11 cellular contexts compared by ENCODE assay signal in genomic region chr14:91897121-91897701, GRCh38. TPM values are rescaled to one million over a fixed set of nuclear protein-coding genes. Genes with fewer than 3 reads are reported as not detected.
DNase-seq lines count a peak whose midpoint lies in the region; ATAC-seq, FAIRE-seq and TF ChIP-seq lines count a peak whose summit lies in the region.
"Had no signal": no experiment of that assay in that cellular context is flagged by ENCODE, and none has a peak within 500 bp of the region (broad histone marks: within the 10 kb centered on the region; RNA-seq: fewer than 3 reads in every experiment).

No MANE protein-coding gene starts in this region.

- H3K79me2 ChIP-seq in endothelial cell of umbilical vein (ENCODE audit: control insufficient read depth, insufficient read depth, low read length), result no peaks in the 10 kb centered on the region

- no peaks in the 10 kb centered on the region for H3K79me1 ChIP-seq in mesenchymal stem cell (replicated peaks; ENCODE audit: low read length, poor library complexity, severe bottlenecking)

- peak overlapping the region in 1 of 2 experiments; percentile 46 for H3K14ac ChIP-seq in mesenchymal stem cell (ENCODE audit: low read length in 2 of 2)

- H3K27ac ChIP-seq in endothelial cell of umbilical vein (ENCODE audit: insufficient read depth, low read depth, low read length), result no peak overlapping the region
- no peak overlapping the region for H3K27ac ChIP-seq in mesenchymal stem cell (ENCODE audit: low read length, poor library complexity, severe bottlenecking)
- peak overlapping the region; percentile 60 to 87 (median 76) for H3K27ac ChIP-seq in tibial nerve

- no peak overlapping the region for H2BK15ac ChIP-seq in mesenchymal stem cell (ENCODE audit: low read depth, poor library complexity, severe bottlenecking)

- no TSS peak for BruUV-seq in endothelial cell of umbilical vein (replicated peaks; lab: Mats Ljungman, UMichigan)

- H4K20me1 ChIP-seq in endothelial cell of umbilical vein (replicated peaks; ENCODE audit: control insufficient read depth, extremely low read depth, insufficient read depth, low read length), result no peaks in the 10 kb centered on the region

- no peak overlapping the region for H3K18ac ChIP-seq in mesenchymal stem cell (ENCODE audit: low read depth in 1 of 2, low read length in 2 of 2)

- no peaks in the 10 kb centered on the region for H3K9me3 Mint-ChIP-seq in activated naive CD4-positive, alpha-beta T cell treated with anti-CD3 and anti-CD28 coated beads, Interleukin-2, amount 50 U/mL, for 72 hours
- H3K9me3 Mint-ChIP-seq: activated naive CD4-positive, alpha-beta T cell treated with anti-CD3 and anti-CD28 coated beads, Interleukin-2, amount 10 ng/mL, durations not matched to agents 7 days and 5 days had no signal

- POLR2A ChIA-PET in endothelial cell of umbilical vein (lab: Charles Lee), result no interaction called here

- no peak overlapping the region for H4K8ac ChIP-seq in mesenchymal stem cell (ENCODE audit: low read length)

- TF ChIP-seq EP300 in tibial nerve (IDR thresholded peaks at IDR 0.05), result peak; percentile 39 to 97

- intact Hi-C loops in endothelial cell of umbilical vein (cut with micrococcal nuclease), result no loop called here

- no peaks in the 10 kb centered on the region for H3K9me3 ChIP-seq in endothelial cell of umbilical vein (replicated peaks; ENCODE audit: control insufficient read depth, insufficient read depth, low read length)
- H3K9me3 ChIP-seq in mesenchymal stem cell (ENCODE audit: control insufficient read depth, low read length), result no peaks in the 10 kb centered on the region
- H3K9me3 ChIP-seq in tibial nerve, result no peaks in the 10 kb centered on the region

- no peak overlapping the region for H3K4ac ChIP-seq in mesenchymal stem cell (ENCODE audit: low read depth in 1 of 2, low read length in 2 of 2)

- no peaks in the 10 kb centered on the region for H3K36me3 ChIP-seq in endothelial cell of umbilical vein (ENCODE audit: control insufficient read depth in 2 of 2, extremely low read depth in 1 of 2, insufficient read depth in 2 of 2, low read length in 2 of 2)
- no peaks in the 10 kb centered on the region for H3K36me3 ChIP-seq in mesenchymal stem cell (ENCODE audit: control insufficient read depth in 1 of 2, insufficient read depth in 2 of 2, low read depth in 1 of 2, low read length in 2 of 2)
- H3K36me3 ChIP-seq in tibial nerve, result no peaks in the 10 kb centered on the region

- H2AK5ac ChIP-seq in mesenchymal stem cell (ENCODE audit: low read length, severe bottlenecking), result no peak overlapping the region

- no peak overlapping the region for H4K91ac ChIP-seq in mesenchymal stem cell (ENCODE audit: low read length)

- H3K4me1 ChIP-seq in endothelial cell of umbilical vein (ENCODE audit: control insufficient read depth, extremely low read depth, insufficient read depth, low read length) (no peaks in the 10 kb centered on the region), mesenchymal stem cell (ENCODE audit: control insufficient read depth, insufficient read depth, low read depth, low read length) (peaks cover 5% of the 10 kb centered on the region), tibial nerve (peaks cover 0 to 76% (median 34%) of the 10 kb centered on the region in 4 donors)

- peaks cover 0 to 7% of the 10 kb centered on the region in 2 experiments for H3K27me3 ChIP-seq in endothelial cell of umbilical vein (ENCODE audit: control insufficient read depth in 2 of 2, insufficient read depth in 2 of 2, low read length in 2 of 2)
- peaks cover 0 to 12% of the 10 kb centered on the region in 2 experiments for H3K27me3 ChIP-seq in mesenchymal stem cell (ENCODE audit: control insufficient read depth in 1 of 2, insufficient read depth in 1 of 2, low read length in 2 of 2)
- H3K27me3 ChIP-seq in tibial nerve, result no peaks in the 10 kb centered on the region

- no peak overlapping the region for H2BK5ac ChIP-seq in mesenchymal stem cell (ENCODE audit: low read depth, low read length, poor library complexity, severe bottlenecking)

- no peak overlapping the region for H3K9ac ChIP-seq in endothelial cell of umbilical vein (replicated peaks; ENCODE audit: extremely low read depth, insufficient read depth, low read length)
- H3K9ac ChIP-seq in mesenchymal stem cell (ENCODE audit: low read length), result no peak overlapping the region

- no peak for TF ChIP-seq CTCF in endothelial cell of umbilical vein (IDR thresholded peaks at IDR 0.05; ENCODE audit: extremely low read depth in 1 of 2, insufficient read depth in 1 of 2, low read depth in 1 of 2, low read length in 2 of 2)
- no peak for TF ChIP-seq CTCF in tibial nerve (IDR thresholded peaks at IDR 0.05)

- H3K4me2 ChIP-seq in endothelial cell of umbilical vein (ENCODE audit: insufficient read depth, low read length) (no peak overlapping the region), mesenchymal stem cell (ENCODE audit: low read length, poor library complexity, severe bottlenecking) (no peak overlapping the region)

- no peak overlapping the region for H2BK120ac ChIP-seq in mesenchymal stem cell (ENCODE audit: low read depth, low read length)

- dilution Hi-C loops in endothelial cell of umbilical vein (cut with MboI; ENCODE audit: extremely low pct_ligation_motif_present, low sequenced_read_pairs), result no loop called here

- no peak overlapping the region for H3K4me3 ChIP-seq in endothelial cell of umbilical vein (replicated peaks in 1 of 3; ENCODE audit: insufficient read depth in 1 of 3, low read depth in 1 of 3, low read length in 3 of 3)
- no peak overlapping the region for H3K4me3 ChIP-seq in mesenchymal stem cell (ENCODE audit: insufficient read depth in 1 of 2, low read depth in 1 of 2, low read length in 2 of 2)
- H3K4me3 ChIP-seq in tibial nerve, result no peak overlapping the region

- no peak overlapping the region for H3K27ac Mint-ChIP-seq in activated naive CD4-positive, alpha-beta T cell treated with anti-CD3 and anti-CD28 coated beads, Interleukin-2, amount 50 U/mL, for 72 hours
- H3K27ac Mint-ChIP-seq: activated naive CD4-positive, alpha-beta T cell treated with anti-CD3 and anti-CD28 coated beads, Interleukin-2, amount 10 ng/mL, durations not matched to agents 7 days and 5 days; T-helper 17 cell had no signal

- H3K9me1 ChIP-seq in endothelial cell of umbilical vein (replicated peaks; ENCODE audit: control insufficient read depth, extremely low read depth, insufficient read depth, low read length), result no peaks in the 10 kb centered on the region

- TF ChIP-seq POLR2A in endothelial cell of umbilical vein (IDR thresholded peaks at IDR 0.05; ENCODE audit: low read depth, low read length), result no peak
- peak in 1 of 2 donors; percentile 22 for TF ChIP-seq POLR2A in tibial nerve (IDR thresholded peaks at IDR 0.05)

- H3K23ac ChIP-seq in mesenchymal stem cell (ENCODE audit: low read length in 2 of 2), result no peak overlapping the region

- CTCF ChIA-PET in endothelial cell of umbilical vein (lab: Charles Lee), result interaction anchor here (1.3 to 1.5 kb wide), 2 partner anchors 100 to 248 kb away, joined by 4 to 5 read pairs; no protein-coding TSS in a partner anchor

- 65% methylated on average over 10 of the region's 10 CpGs for WGBS in mesenchymal stem cell
- WGBS in tibial nerve, 2 donors, result 44 to 56% methylated on average over 10 of the region's 10 CpGs

- DNase-seq in NCI-H345 (lab: John Stamatoyannopoulos, UW), result peak; percentile 32
- peak; percentile 33 for DNase-seq in endothelial cell of umbilical vein (ENCODE audit: low read depth, low spot score)
- DNase-seq in mesenchymal stem cell, result peak; percentile 63
- peak; percentile 50 to 58 for DNase-seq in tibial nerve (ENCODE audit: low spot score in 2 of 2)
- no peak for DNase-seq in activated naive CD4-positive, alpha-beta T cell treated with anti-CD3 and anti-CD28 coated beads, Interleukin-2, amount 50 U/mL, for 72 hours (ENCODE audit: low spot score in 2 of 2)
- DNase-seq in LoVo (ENCODE audit: low spot score), result no peak
- DNase-seq: activated naive CD4-positive, alpha-beta T cell treated with anti-CD3 and anti-CD28 coated beads, Interleukin-2, amount 10 ng/mL, durations not matched to agents 7 days and 5 days; NCI-H187; T-helper 17 cell had no signal

- H2BK12ac ChIP-seq in mesenchymal stem cell (ENCODE audit: low read length in 2 of 2), result peak overlapping the region in 1 of 2 experiments; percentile 27

- peaks cover 0 to 7% of the 10 kb centered on the region in 2 donors for H3K36me3 Mint-ChIP-seq in activated naive CD4-positive, alpha-beta T cell treated with anti-CD3 and anti-CD28 coated beads, Interleukin-2, amount 50 U/mL, for 72 hours
- H3K36me3 Mint-ChIP-seq: activated naive CD4-positive, alpha-beta T cell treated with anti-CD3 and anti-CD28 coated beads, Interleukin-2, amount 10 ng/mL, durations not matched to agents 7 days and 5 days had no signal

- FAIRE-seq in endothelial cell of umbilical vein (lab: Jason Lieb, UNC), result no peak

- ATAC-seq in GM21528 (IDR thresholded peaks at IDR 0.05; ENCODE audit: low FRiP score, unreplicated experiment) (no peak), HG02623 (IDR thresholded peaks at IDR 0.05; ENCODE audit: unreplicated experiment) (no peak)
- no peak for ATAC-seq in activated naive CD4-positive, alpha-beta T cell treated with anti-CD3 and anti-CD28 coated beads, Interleukin-2, amount 50 U/mL, for 72 hours
- ATAC-seq: T-helper 17 cell had no signal

- H2AFZ ChIP-seq in endothelial cell of umbilical vein (ENCODE audit: low read depth, low read length) (no peak overlapping the region), mesenchymal stem cell (ENCODE audit: low read depth, low read length) (no peak overlapping the region)

RNA-seq across cellular contexts. Expression of gene TC2N, which starts 29.9 kb away (rescaled TPM):
- total RNA-seq in endothelial cell of umbilical vein, result 0.40 TPM in 1 of 2 replicates, not detected in the other
- 0.08 TPM in 1 of 2 replicates, not detected in the other for polyA plus RNA-seq in endothelial cell of umbilical vein
- not detected in 2 replicates for polyA plus RNA-seq in endothelial cell of umbilical vein (2011; cell fraction: cytosol; rRNA removed)
- polyA plus RNA-seq in endothelial cell of umbilical vein (2011; cell fraction: nucleus; rRNA removed), result 0.07 and 0.18 TPM in 2 replicates
- not detected in 2 replicates for polyA plus RNA-seq in endothelial cell of umbilical vein (2012)
- 1.3 and 1.4 TPM in 2 replicates for polyA minus RNA-seq in endothelial cell of umbilical vein
- polyA minus RNA-seq in endothelial cell of umbilical vein (2011; cell fraction: cytosol; rRNA and poly(A)+ RNA removed), result 9.2 TPM
- 0.43 and 1.2 TPM in 2 replicates for polyA minus RNA-seq in endothelial cell of umbilical vein (2011; cell fraction: nucleus; rRNA and poly(A)+ RNA removed)
- 0.07 TPM for polyA plus RNA-seq in mesenchymal stem cell (2013, experiment 1 of 2)
- polyA plus RNA-seq in mesenchymal stem cell (2013, experiment 2 of 2), result 0.05 TPM
- total RNA-seq in tibial nerve, result 10 to 100 TPM; 23.4 to 35.2 (median 25.7) TPM
- 10 to 100 TPM; 33.4 to 42.8 TPM for total RNA-seq in activated naive CD4-positive, alpha-beta T cell treated with anti-CD3 and anti-CD28 coated beads, Interleukin-2, amount 50 U/mL, for 72 hours

RNA-seq across cellular contexts. Expression of gene FBLN5, which starts 50.3 kb away (rescaled TPM):
- 27.6 and 44.9 TPM in 2 replicates for total RNA-seq in endothelial cell of umbilical vein
- 33.1 and 35.7 TPM in 2 replicates for polyA plus RNA-seq in endothelial cell of umbilical vein
- polyA plus RNA-seq in endothelial cell of umbilical vein (2011; cell fraction: cytosol; rRNA removed), result 29.9 and 30.3 TPM in 2 replicates
- 18.9 and 20.4 TPM in 2 replicates for polyA plus RNA-seq in endothelial cell of umbilical vein (2011; cell fraction: nucleus; rRNA removed)
- 13.2 and 50.7 TPM in 2 replicates for polyA plus RNA-seq in endothelial cell of umbilical vein (2012)
- 35.1 and 65.1 TPM in 2 replicates for polyA minus RNA-seq in endothelial cell of umbilical vein
- polyA minus RNA-seq in endothelial cell of umbilical vein (2011; cell fraction: cytosol; rRNA and poly(A)+ RNA removed), result 3.6 TPM
- 10.9 and 11.2 TPM in 2 replicates for polyA minus RNA-seq in endothelial cell of umbilical vein (2011; cell fraction: nucleus; rRNA and poly(A)+ RNA removed)
- polyA plus RNA-seq in mesenchymal stem cell (2013, experiment 1 of 2), result 132 TPM
- polyA plus RNA-seq in mesenchymal stem cell (2013, experiment 2 of 2), result 132 TPM
- 100 to 1,000 TPM; 109 to 215 (median 186) TPM for total RNA-seq in tibial nerve
- 1 to 10 TPM in 1 of 2 donors, under 1 TPM in 1; 0.41 to 2.7 TPM for total RNA-seq in activated naive CD4-positive, alpha-beta T cell treated with anti-CD3 and anti-CD28 coated beads, Interleukin-2, amount 50 U/mL, for 72 hours

Comparison
In these comparisons a context has a peak if more than half of its experiments do, and no peak if none do; other contexts are left out.
1. DNase-seq: peak in NCI-H345 (single experiment), endothelial cell of umbilical vein (single experiment), mesenchymal stem cell (single experiment) and tibial nerve (2 of 2); none in activated naive CD4-positive, alpha-beta T cell treated with anti-CD3 and anti-CD28 coated beads, Interleukin-2, amount 50 U/mL, for 72 hours (0 of 2) and LoVo (single experiment).
2. H3K27ac ChIP-seq: peak in tibial nerve (4 of 4); none in endothelial cell of umbilical vein (single experiment) and mesenchymal stem cell (single experiment).
3. RNA of gene TC2N, which starts 29.9 kb away (total RNA-seq): 33.4 to 42.8 TPM in activated naive CD4-positive, alpha-beta T cell treated with anti-CD3 and anti-CD28 coated beads, Interleukin-2, amount 50 U/mL, for 72 hours and 23.4 to 35.2 TPM in tibial nerve; 0.40 TPM in endothelial cell of umbilical vein; every median in the first group is over 10 times any median in the second.